25 cellular contexts compared by ENCODE assay signal in the genomic region with DNA sequence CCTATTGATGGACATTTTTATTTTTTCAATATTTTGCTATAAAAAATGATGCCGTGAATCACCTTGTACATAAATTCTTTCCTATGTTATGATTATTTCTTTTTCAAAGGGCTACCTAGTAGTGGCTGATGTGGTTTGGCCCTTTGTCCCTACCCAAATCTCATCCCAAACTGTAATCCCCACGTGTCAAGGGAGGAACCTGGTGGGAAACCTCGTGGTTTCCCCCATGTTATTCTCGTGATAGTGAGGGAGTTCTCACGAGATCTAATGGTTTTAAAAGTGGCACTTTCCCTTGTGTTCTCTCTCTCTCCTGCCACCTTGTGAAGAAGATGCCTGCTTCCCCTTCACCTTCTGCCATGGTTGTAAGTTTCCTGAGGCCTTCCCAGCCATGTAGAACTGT.
"Had no signal": no experiment of that assay in that cellular context is flagged by ENCODE, and none has a peak within 500 bp of the region (broad histone marks: within the 10 kb centered on the region; RNA-seq: fewer than 3 reads in every experiment).

No MANE protein-coding gene starts in this region.

- H3K27me3 ChIP-seq: hepatocyte, left lung had no signal

- DNase-seq: hippocampal formation, hypothalamus, immature natural killer cell, islet precursor cell, kidney, kidney glomerular epithelial cell, left cardiac atrium, left colon, left lung, left ventricle myocardium inferior, left ventricle myocardium superior, lower lobe of right lung, mammary epithelial cell, mesenchymal stem cell, mesendoderm, midbrain, mucosa of descending colon, naive B cell had no signal

- H3K4me2 ChIP-seq: hepatocyte had no signal

- FAIRE-seq: islet of Langerhans, keratinocyte, kidney had no signal

- H3K27ac ChIP-seq: hepatocyte, left lung, left ventricle myocardium inferior, lower lobe of right lung had no signal

- H3K27me3 Mint-ChIP-seq: memory B cell, naive B cell had no signal

- H3K4me3 Mint-ChIP-seq: immature natural killer cell, memory B cell, mesothelial cell of epicardium, naive B cell had no signal

- H3K27ac Mint-ChIP-seq: immature natural killer cell, memory B cell, mesothelial cell of epicardium had no signal

- ATAC-seq: left cardiac atrium, left colon, left lobe of liver, left lung, left ventricle myocardium superior, lower lobe of right lung, mucosa of descending colon had no signal

- H3K9me3 Mint-ChIP-seq: immature natural killer cell, memory B cell, mesothelial cell of epicardium, naive B cell had no signal

- H3K79me2 ChIP-seq: hepatocyte had no signal

- H3K36me3 ChIP-seq: left lung, left ventricle myocardium inferior, lower lobe of right lung had no signal

- H3K36me3 Mint-ChIP-seq: immature natural killer cell, memory B cell, mesothelial cell of epicardium had no signal

- H3K4me1 ChIP-seq: left ventricle myocardium inferior, lower lobe of right lung had no signal

- H3K9me3 ChIP-seq: left lung, lower lobe of right lung, mucosa of descending colon had no signal

- H3K4me3 ChIP-seq: hepatocyte, left lung, left ventricle myocardium inferior, lower lobe of right lung, lung, mucosa of descending colon had no signal

- H2AFZ ChIP-seq: hepatocyte had no signal
